In genomic region chr10:79098061-79098460, GRCh38 we compare ENCODE assay signal across 24 cellular contexts. TPM values are rescaled to one million over a fixed set of nuclear protein-coding genes. Genes with fewer than 3 reads are reported as not detected.
DNase-seq lines count a peak whose midpoint lies in the region; ATAC-seq, FAIRE-seq and TF ChIP-seq lines count a peak whose summit lies in the region.
"Had no signal": no experiment of that assay in that cellular context is flagged by ENCODE, and none has a peak within 500 bp of the region (broad histone marks: within the 10 kb centered on the region; RNA-seq: fewer than 3 reads in every experiment).

No MANE protein-coding gene starts in this region.

- H3K9ac ChIP-seq in astrocyte (ENCODE audit: low read length) = no peak overlapping the region

- H3K27me3 ChIP-seq in left ventricle myocardium inferior (ENCODE audit: low read depth) (no peaks in the 10 kb centered on the region), astrocyte (ENCODE audit: insufficient read depth, low read length) (no peaks in the 10 kb centered on the region), vagina (no peaks in the 10 kb centered on the region), MG63 (no peaks in the 10 kb centered on the region)
- H3K27me3 ChIP-seq in CD4-positive, alpha-beta T cell (ENCODE audit: control insufficient read depth, insufficient read depth, low read length) = no peaks in the 10 kb centered on the region
- H3K27me3 ChIP-seq: BE2C, tibial artery had no signal

- H3K4me2 ChIP-seq in astrocyte (ENCODE audit: low read length) = no peak overlapping the region

- DNase-seq in left ventricle myocardium inferior (no peak), left cardiac atrium (no peak), astrocyte (ENCODE audit: low read depth) (no peak), vagina (ENCODE audit: extremely low spot score in 2 of 2) (no peak), MG63 (no peak)
- DNase-seq in CD4-positive, alpha-beta T cell = no peak
- DNase-seq in activated naive CD4-positive, alpha-beta T cell treated with anti-CD3 and anti-CD28 coated beads, Interleukin-2, amount 50 U/mL, for 16 hours = no peak
- DNase-seq: activated CD4-positive, alpha-beta memory T cell treated with anti-CD3 and anti-CD28 coated beads for 36 hours; activated CD4-positive, CD25-positive, alpha-beta regulatory T cell; activated effector memory CD4-positive, alpha-beta T cell treated with anti-CD3 and anti-CD28 coated beads, Interleukin-2, amount 50 U/mL, for 16 hours; BE2C; Calu3; NCI-H1436 treated with DMSO at 0.1 percent for 48 hours; NCI-H524 treated with DMSO at 0.1 percent for 48 hours; psoas muscle; stimulated activated naive CD4-positive, alpha-beta T cell treated with Interleukin-2 at 50 U/mL for 16 hours; T-helper 9 cell; tibial artery had no signal

- intact Hi-C loops in left ventricle myocardium inferior (cut with micrococcal nuclease) (no loop called here), left cardiac atrium (cut with DNase I) (no loop called here), vagina (cut with DNase I) (no loop called here)
- intact Hi-C loops in CD4-positive, alpha-beta T cell (cut with DNase I, micrococcal nuclease) = no loop called here

- no peaks in the 10 kb centered on the region for H3K36me3 ChIP-seq in left ventricle myocardium inferior
- H3K36me3 ChIP-seq in astrocyte (ENCODE audit: insufficient read depth, low read length) = no peaks in the 10 kb centered on the region
- no peaks in the 10 kb centered on the region for H3K36me3 ChIP-seq in vagina
- peaks cover 70% of the 10 kb centered on the region for H3K36me3 ChIP-seq in MG63
- H3K36me3 ChIP-seq: BE2C, tibial artery had no signal

- H2AFZ ChIP-seq in astrocyte (ENCODE audit: low read depth, low read length) = no peak overlapping the region

- H3K27ac ChIP-seq in left ventricle myocardium inferior (replicated peaks) (peak overlapping the region; percentile 86), astrocyte (ENCODE audit: low read depth, low read length) (peak overlapping the region; percentile 11), vagina (peak overlapping the region; percentile 33)
- no peak overlapping the region for H3K27ac ChIP-seq in CD4-positive, alpha-beta T cell (ENCODE audit: low read depth, low read length)
- H3K27ac ChIP-seq: HL-60, psoas muscle, tibial artery had no signal

- no peak for FAIRE-seq in astrocyte (lab: Jason Lieb, UNC)
- FAIRE-seq: A204.1, H54 had no signal

- TF ChIP-seq CTCF in left ventricle myocardium inferior (IDR thresholded peaks at IDR 0.05; ENCODE audit: borderline replicate concordance) = no peak
- TF ChIP-seq CTCF in astrocyte (IDR thresholded peaks at IDR 0.05; ENCODE audit: insufficient read depth, low read depth, low read length) = no peak
- no peak for TF ChIP-seq CTCF in nephron (IDR thresholded peaks at IDR 0.05; ENCODE audit: unreplicated experiment in 3 of 3)
- no peak for TF ChIP-seq CTCF in vagina (IDR thresholded peaks at IDR 0.05)
- no peak for TF ChIP-seq CTCF in CD4-positive, alpha-beta T cell (IDR thresholded peaks at IDR 0.05)

- H3K4me3 ChIP-seq in left ventricle myocardium inferior (no peak overlapping the region), astrocyte (ENCODE audit: insufficient read depth, low read depth, low read length) (no peak overlapping the region), vagina (no peak overlapping the region), MG63 (no peak overlapping the region)
- H3K4me3 ChIP-seq: psoas muscle, skin epidermis, tibial artery had no signal

- ATAC-seq in left cardiac atrium = no peak
- no peak for ATAC-seq in CD4-positive, alpha-beta T cell (ENCODE audit: poor library complexity)
- ATAC-seq: psoas muscle had no signal

- H3K4me1 Mint-ChIP-seq in astrocyte (ENCODE audit: low read depth, unreplicated experiment) = peaks cover 44% of the 10 kb centered on the region
- peaks cover 80% of the 10 kb centered on the region for H3K4me1 Mint-ChIP-seq in nephron
- H3K4me1 Mint-ChIP-seq in CD4-positive, alpha-beta T cell (ENCODE audit: low read depth) = peaks cover 62% of the 10 kb centered on the region

- POLR2A ChIA-PET in CD4-positive, alpha-beta T cell (lab: Charles Lee) = no interaction called here

- TF ChIP-seq POLR2A in vagina (IDR thresholded peaks at IDR 0.05) = no peak

- CTCF ChIA-PET in CD4-positive, alpha-beta T cell (lab: Charles Lee) = no interaction called here

- H3K4me1 ChIP-seq in left ventricle myocardium inferior (peaks cover 100% of the 10 kb centered on the region), astrocyte (ENCODE audit: insufficient read depth, low read length) (peaks cover 65% of the 10 kb centered on the region), vagina (peaks cover 100% of the 10 kb centered on the region)

- H3K36me3 Mint-ChIP-seq in astrocyte (ENCODE audit: low read depth, unreplicated experiment) = peaks cover 12% of the 10 kb centered on the region
- peaks cover 7% of the 10 kb centered on the region for H3K36me3 Mint-ChIP-seq in nephron (ENCODE audit: low read depth)
- H3K36me3 Mint-ChIP-seq in CD4-positive, alpha-beta T cell (ENCODE audit: low read depth) = no peaks in the 10 kb centered on the region
- H3K36me3 Mint-ChIP-seq: activated CD4-positive, alpha-beta memory T cell treated with anti-CD3 and anti-CD28 coated beads for 36 hours had no signal

- no peak overlapping the region for H3K4me3 Mint-ChIP-seq in astrocyte (ENCODE audit: unreplicated experiment)
- H3K4me3 Mint-ChIP-seq in nephron = no peak overlapping the region
- H3K4me3 Mint-ChIP-seq in CD4-positive, alpha-beta T cell = no peak overlapping the region
- H3K4me3 Mint-ChIP-seq: activated CD4-positive, alpha-beta memory T cell treated with anti-CD3 and anti-CD28 coated beads for 36 hours; neural crest cell had no signal

- H3K79me2 ChIP-seq in astrocyte (ENCODE audit: insufficient read depth, low read length) = peaks cover 98% of the 10 kb centered on the region

- H3K27me3 Mint-ChIP-seq in astrocyte (ENCODE audit: low read depth, unreplicated experiment) (no peaks in the 10 kb centered on the region), nephron (ENCODE audit: low read depth) (peaks cover 4% of the 10 kb centered on the region)
- H3K27me3 Mint-ChIP-seq in CD4-positive, alpha-beta T cell = no peaks in the 10 kb centered on the region
- H3K27me3 Mint-ChIP-seq: activated CD4-positive, alpha-beta memory T cell treated with anti-CD3 and anti-CD28 coated beads for 36 hours had no signal

- H3K9me3 ChIP-seq in left ventricle myocardium inferior (replicated peaks) (no peaks in the 10 kb centered on the region), astrocyte (ENCODE audit: insufficient read depth, low read depth, low read length) (no peaks in the 10 kb centered on the region), vagina (no peaks in the 10 kb centered on the region), MG63 (no peaks in the 10 kb centered on the region)
- H3K9me3 ChIP-seq in CD4-positive, alpha-beta T cell (ENCODE audit: control insufficient read depth, low read length) = no peaks in the 10 kb centered on the region
- H3K9me3 ChIP-seq: BE2C, psoas muscle, tibial artery had no signal

- no peaks in the 10 kb centered on the region for H3K9me3 Mint-ChIP-seq in astrocyte (ENCODE audit: unreplicated experiment)
- no peaks in the 10 kb centered on the region for H3K9me3 Mint-ChIP-seq in nephron
- H3K9me3 Mint-ChIP-seq in CD4-positive, alpha-beta T cell = no peaks in the 10 kb centered on the region
- H3K9me3 Mint-ChIP-seq: activated CD4-positive, alpha-beta memory T cell treated with anti-CD3 and anti-CD28 coated beads for 36 hours; neural crest cell had no signal

- peaks cover 97% of the 10 kb centered on the region for H4K20me1 ChIP-seq in astrocyte (ENCODE audit: insufficient read depth, low read length)

- H3K27ac Mint-ChIP-seq in astrocyte (ENCODE audit: unreplicated experiment) = no peak overlapping the region
- peak overlapping the region in 2 of 3 experiments; percentile 38 to 62 for H3K27ac Mint-ChIP-seq in nephron
- no peak overlapping the region for H3K27ac Mint-ChIP-seq in CD4-positive, alpha-beta T cell
- H3K27ac Mint-ChIP-seq: activated CD4-positive, alpha-beta memory T cell treated with anti-CD3 and anti-CD28 coated beads for 36 hours had no signal

RNA-seq across cellular contexts. Expression of gene ZMIZ1, which starts 29.3 kb away (rescaled TPM):
- total RNA-seq in left ventricle myocardium inferior = 55.9 TPM
- total RNA-seq in left cardiac atrium = 10 to 100 TPM; 51.4 to 58.0 TPM
- 45.5 and 49.7 TPM in 2 replicates for total RNA-seq in astrocyte
- 61.4 TPM for total RNA-seq in vagina
- total RNA-seq in CD4-positive, alpha-beta T cell = 10 to 100 TPM; 14.6 to 15.5 TPM
- total RNA-seq in MG63 (2014; rRNA removed; shearing (Covaris generic); ENCODE audit: low replicate concordance) = 9.5 and 22.4 TPM in 2 replicates

Comparison
In these comparisons a context has a peak if more than half of its experiments do, and no peak if none do; other contexts are left out.
1. H3K27ac Mint-ChIP-seq: peak in nephron (2 of 3); none in astrocyte (single experiment) and CD4-positive, alpha-beta T cell (single experiment).